14 cellular contexts compared by ENCODE assay signal in genomic region chr6:166639921-166640320, GRCh38. TPM values are rescaled to one million over a fixed set of nuclear protein-coding genes. Genes with fewer than 3 reads are reported as not detected.
DNase-seq lines count a peak whose midpoint lies in the region; ATAC-seq and TF ChIP-seq lines count a peak whose summit lies in the region.
"Had no signal": no experiment of that assay in that cellular context is flagged by ENCODE, and none has a peak within 500 bp of the region (broad histone marks: within the 10 kb centered on the region; RNA-seq: fewer than 3 reads in every experiment).

No MANE protein-coding gene starts in this region.

- H3K4ac ChIP-seq in mesenchymal stem cell (ENCODE audit: low read depth in 1 of 2, low read length in 2 of 2) = no peak overlapping the region

- H3K4me1 ChIP-seq in right atrium auricular region = peaks cover 0 to 59% of the 10 kb centered on the region in 2 donors
- peaks cover 8% of the 10 kb centered on the region for H3K4me1 ChIP-seq in mesenchymal stem cell (ENCODE audit: control insufficient read depth, insufficient read depth, low read depth, low read length)

- H3K9me3 Mint-ChIP-seq in endothelial cell (ENCODE audit: unreplicated experiment) = no peaks in the 10 kb centered on the region
- H3K9me3 Mint-ChIP-seq in WTC11 = peaks cover 5% of the 10 kb centered on the region; the same call in 1 of the 2 replicates

- ATAC-seq in Right ventricle myocardium inferior (no peak), WTC11 (no peak), HG03354 (IDR thresholded peaks at IDR 0.05; ENCODE audit: poor library complexity, severe bottlenecking, unreplicated experiment) (no peak)
- ATAC-seq: CD8-positive, alpha-beta T cell had no signal

- H3K14ac ChIP-seq in mesenchymal stem cell (ENCODE audit: low read length in 2 of 2) = no peak overlapping the region

- H2BK15ac ChIP-seq in mesenchymal stem cell (ENCODE audit: low read depth, poor library complexity, severe bottlenecking) = no peak overlapping the region

- H3K23ac ChIP-seq in mesenchymal stem cell (ENCODE audit: low read length in 2 of 2) = no peak overlapping the region

- H3K36me3 ChIP-seq in right atrium auricular region (no peaks in the 10 kb centered on the region), mesenchymal stem cell (ENCODE audit: control insufficient read depth in 1 of 2, insufficient read depth in 2 of 2, low read depth in 1 of 2, low read length in 2 of 2) (no peaks in the 10 kb centered on the region)

- no peak overlapping the region for H2BK5ac ChIP-seq in mesenchymal stem cell (ENCODE audit: low read depth, low read length, poor library complexity, severe bottlenecking)

- peak overlapping the region; percentile 12 for H3K4me3 Mint-ChIP-seq in endothelial cell (ENCODE audit: unreplicated experiment)
- H3K4me3 Mint-ChIP-seq in WTC11 = no peak overlapping the region
- H3K4me3 Mint-ChIP-seq: CD8-positive, alpha-beta T cell had no signal

- no peak for TF ChIP-seq CTCF in right atrium auricular region (IDR thresholded peaks at IDR 0.05)
- no peak for TF ChIP-seq CTCF in endothelial cell (IDR thresholded peaks at IDR 0.05; ENCODE audit: unreplicated experiment)
- no peak for TF ChIP-seq CTCF in WTC11 (IDR thresholded peaks at IDR 0.05)
- TF ChIP-seq CTCF in GM10266 (IDR thresholded peaks at IDR 0.05; ENCODE audit: control insufficient read depth, insufficient read depth, low read depth, missing control alignments) = no peak

- H3K36me3 Mint-ChIP-seq in endothelial cell (ENCODE audit: low read depth, unreplicated experiment) = peaks cover 8% of the 10 kb centered on the region
- H3K36me3 Mint-ChIP-seq in WTC11 = no peaks in the 10 kb centered on the region
- H3K36me3 Mint-ChIP-seq: CD8-positive, alpha-beta T cell had no signal

- CTCF ChIA-PET in WTC11 (lab: Charles Lee) = interaction anchor here (1.4 kb wide), 1 partner anchor 13 kb away, joined by 5 read pairs; the partner anchor contains the start of gene RPS6KA2

- H3K4me1 Mint-ChIP-seq in endothelial cell (ENCODE audit: unreplicated experiment) = peaks cover 56% of the 10 kb centered on the region
- H3K4me1 Mint-ChIP-seq in WTC11 = peaks cover 15% of the 10 kb centered on the region

- POLR2A ChIA-PET in WTC11 (lab: Charles Lee) = interaction anchor here (1.2 to 1.5 kb wide), 2 partner anchors 12 kb away, joined by 3 to 9 read pairs; partner anchors contain the start of gene RPS6KA2

- H3K27me3 Mint-ChIP-seq in endothelial cell (ENCODE audit: unreplicated experiment) (peaks cover 15% of the 10 kb centered on the region), WTC11 (ENCODE audit: low read depth) (peaks cover 5% of the 10 kb centered on the region; the same call in 1 of the 2 replicates)

- WGBS in mesenchymal stem cell = 100% methylated on average over 3 of the region's 6 CpGs

- peak overlapping the region in 1 of 2 donors; percentile 25 for H3K4me3 ChIP-seq in right atrium auricular region
- peak overlapping the region in 1 of 2 experiments; percentile 55 for H3K4me3 ChIP-seq in mesenchymal stem cell (ENCODE audit: insufficient read depth in 1 of 2, low read depth in 1 of 2, low read length in 2 of 2)

- H3K18ac ChIP-seq in mesenchymal stem cell (ENCODE audit: low read depth in 1 of 2, low read length in 2 of 2) = no peak overlapping the region

- H2AFZ ChIP-seq in mesenchymal stem cell (ENCODE audit: low read depth, low read length) = no peak overlapping the region

- H3K27me3 ChIP-seq in right atrium auricular region (no peaks in the 10 kb centered on the region), mesenchymal stem cell (ENCODE audit: control insufficient read depth in 1 of 2, insufficient read depth in 1 of 2, low read length in 2 of 2) (peaks cover 8 to 32% of the 10 kb centered on the region in 2 experiments)

- H4K8ac ChIP-seq in mesenchymal stem cell (ENCODE audit: low read length) = no peak overlapping the region

- DNase-seq in right atrium auricular region (ENCODE audit: low spot score) (no peak), Right ventricle myocardium inferior (ENCODE audit: missing footprints) (no peak), endothelial cell (ENCODE audit: low spot score) (no peak), mesenchymal stem cell (no peak), WTC11 (ENCODE audit: low spot score) (no peak), GM10266 (ENCODE audit: extremely low spot score) (no peak)
- DNase-seq in activated effector memory CD4-positive, alpha-beta T cell treated with Interleukin-2 at 50 U/mL for 16 hours = no peak
- DNase-seq: AML-193; CD8-positive, alpha-beta T cell; GOT3; NCI-H2029; NCI-H510A; NCI-H82 had no signal

- H3K4me2 ChIP-seq in mesenchymal stem cell (ENCODE audit: low read length, poor library complexity, severe bottlenecking) = no peak overlapping the region

- no peak overlapping the region for H2BK12ac ChIP-seq in mesenchymal stem cell (ENCODE audit: low read length in 2 of 2)

- H3K79me1 ChIP-seq in mesenchymal stem cell (replicated peaks; ENCODE audit: low read length, poor library complexity, severe bottlenecking) = no peaks in the 10 kb centered on the region

- H2AK5ac ChIP-seq in mesenchymal stem cell (ENCODE audit: low read length, severe bottlenecking) = no peak overlapping the region

- intact Hi-C loops in Right ventricle myocardium inferior (cut with DNase I) = no loop called here

- H3K27ac ChIP-seq in right atrium auricular region (peak overlapping the region; percentile 57 to 60), mesenchymal stem cell (ENCODE audit: low read length, poor library complexity, severe bottlenecking) (no peak overlapping the region)

- H3K9ac ChIP-seq in mesenchymal stem cell (ENCODE audit: low read length) = peak overlapping the region; percentile 46

- no peak overlapping the region for H4K91ac ChIP-seq in mesenchymal stem cell (ENCODE audit: low read length)

- no peak overlapping the region for H2BK120ac ChIP-seq in mesenchymal stem cell (ENCODE audit: low read depth, low read length)

- H3K27ac Mint-ChIP-seq in endothelial cell (ENCODE audit: unreplicated experiment) (peak overlapping the region; percentile 93), WTC11 (no peak overlapping the region)
- H3K27ac Mint-ChIP-seq: CD8-positive, alpha-beta T cell had no signal

- H3K9me3 ChIP-seq in right atrium auricular region (peaks cover 0 to 11% of the 10 kb centered on the region in 2 donors), mesenchymal stem cell (ENCODE audit: control insufficient read depth, low read length) (peaks cover 6% of the 10 kb centered on the region)

TF ChIP-seq in WTC11, 78 proteins besides CTCF, POLR2A, EP300 and RAD21 (continues in another document):
- TF ChIP-seq FOXP4 (CRISPR knock-in tag; IDR thresholded peaks at IDR 0.05) = no peak
- TF ChIP-seq E2F4 (CRISPR knock-in tag; IDR thresholded peaks at IDR 0.05; ENCODE audit: borderline replicate concordance, low read depth) = no peak

RNA-seq across cellular contexts. Expression of gene RPS6KA2, which starts 12.9 kb away (rescaled TPM):
- total RNA-seq in right atrium auricular region = 100 to 1,000 TPM in 1 of 2 donors, 10 to 100 TPM in 1; 78.6 to 131 TPM
- 55.5 TPM for total RNA-seq in Right ventricle myocardium inferior
- 105 TPM for total RNA-seq in endothelial cell (ENCODE audit: unreplicated experiment)
- 141 TPM for polyA plus RNA-seq in mesenchymal stem cell (2013, experiment 1 of 2)
- 139 TPM for polyA plus RNA-seq in mesenchymal stem cell (2013, experiment 2 of 2)
- total RNA-seq in WTC11 (2021) = 19.2 to 24.2 TPM (median 20.3 TPM) in 3 replicates

RNA-seq across cellular contexts. Expression of gene RAMACL, which starts 53.4 kb away (rescaled TPM):
- under 1 TPM; 0.20 to 0.52 TPM for total RNA-seq in right atrium auricular region
- total RNA-seq in Right ventricle myocardium inferior = 0.43 TPM
- 4.9 TPM for total RNA-seq in endothelial cell (ENCODE audit: unreplicated experiment)
- 0.43 TPM for polyA plus RNA-seq in mesenchymal stem cell (2013, experiment 1 of 2)
- 0.37 TPM for polyA plus RNA-seq in mesenchymal stem cell (2013, experiment 2 of 2)
- total RNA-seq in WTC11 (2021) = 0.30 to 0.79 TPM (median 0.53 TPM) in 3 replicates
